ENCODE assay signal across 22 cellular contexts in the genomic region with DNA sequence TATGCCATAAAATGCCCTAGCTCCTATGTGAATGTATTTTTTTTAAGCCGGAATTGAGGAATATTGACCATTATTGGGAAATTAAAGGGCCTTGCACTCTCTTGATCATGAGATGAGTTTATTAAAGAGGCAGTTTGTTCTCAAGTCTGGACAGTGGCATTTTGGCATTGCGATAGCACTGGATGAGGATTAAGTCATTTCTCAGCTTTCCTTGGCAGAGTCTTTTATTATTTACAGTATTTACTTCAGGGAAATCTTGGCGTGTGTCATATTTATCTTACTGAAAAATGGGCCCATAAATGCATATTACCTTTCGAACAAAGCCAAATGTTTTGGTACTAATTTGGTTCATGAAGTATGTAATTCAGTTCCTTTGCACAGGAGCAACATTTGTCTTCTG.
DNase-seq lines count a peak whose midpoint lies in the region; ATAC-seq, FAIRE-seq and TF ChIP-seq lines count a peak whose summit lies in the region.
"Had no signal": no experiment of that assay in that cellular context is flagged by ENCODE, and none has a peak within 500 bp of the region (broad histone marks: within the 10 kb centered on the region; RNA-seq: fewer than 3 reads in every experiment).

No MANE protein-coding gene starts in this region.

- ATAC-seq in GM19455 (IDR thresholded peaks at IDR 0.05; ENCODE audit: unreplicated experiment), result no peak
- no peak for ATAC-seq in GM18502 (IDR thresholded peaks at IDR 0.05; ENCODE audit: poor library complexity, unreplicated experiment)
- no peak for ATAC-seq in GM21825 (IDR thresholded peaks at IDR 0.05; ENCODE audit: unreplicated experiment)
- ATAC-seq in HepG2, result no peak
- ATAC-seq: GM12878, HCT116 had no signal

- H3F3A ChIP-seq in GM23248 (ENCODE audit: insufficient read depth) (peaks cover 8% of the 10 kb centered on the region; the same call in 1 of the 2 replicates), OCI-LY1 (ENCODE audit: insufficient read depth, low read length) (no peaks in the 10 kb centered on the region)

- no peak overlapping the region for H3K4me3 ChIP-seq in GM23248
- H3K4me3 ChIP-seq in OCI-LY1 (ENCODE audit: low read depth, low read length, poor library complexity, severe bottlenecking), result no peak overlapping the region
- no peak overlapping the region for H3K4me3 ChIP-seq in HepG2 (replicated peaks in 1 of 3; ENCODE audit: insufficient read depth in 1 of 3, low read depth in 2 of 3, low read length in 3 of 3)
- H3K4me3 ChIP-seq: BLaER1 treated with 17β-estradiol and CSF1 and Interleukin-3, amounts not matched to agents 10 nM and 100 nM; GM12878 had no signal

- TF ChIP-seq CTCF in OCI-LY1 (IDR thresholded peaks at IDR 0.05; ENCODE audit: low read length) (no peak), HepG2 (CRISPR knock-in tag; IDR thresholded peaks at IDR 0.05) (no peak)

- CTCF ChIA-PET in HepG2 (lab: Yijun Ruan, JAX; ENCODE audit: low intra/inter-chr PET ratio, low total read pairs), result no interaction called here

- no peak overlapping the region for H3K4me2 ChIP-seq in GM23248 (ENCODE audit: unreplicated experiment)
- H3K4me2 ChIP-seq in OCI-LY1 (ENCODE audit: low read length), result no peak overlapping the region
- H3K4me2 ChIP-seq in HepG2 (ENCODE audit: low read depth, low read length), result no peak overlapping the region
- H3K4me2 ChIP-seq: BLaER1 treated with 17β-estradiol and CSF1 and Interleukin-3, amounts not matched to agents 10 nM and 100 nM had no signal

- no peak for FAIRE-seq in HepG2 (lab: Jason Lieb, UNC)
- FAIRE-seq: GM12878, GM19239 had no signal

- DNase-seq in GM23248 (peak; percentile 12), fibroblast of gingiva (ENCODE audit: low read depth) (peak; percentile 8), HepG2 (ENCODE audit: low spot score) (no peak)
- DNase-seq: 8988T; CD4-positive, CD25-positive, alpha-beta regulatory T cell; CD8-positive, alpha-beta memory T cell; COR-L47; DMS 273 treated with DMSO at 0.1 percent for 48 hours; DMS53; DND-41; EL; GOT3; H7; HFFc6 had no signal

- H3K9me2 ChIP-seq in GM23248 (ENCODE audit: insufficient read depth) (no peaks in the 10 kb centered on the region), OCI-LY1 (ENCODE audit: low read depth, low read length) (no peaks in the 10 kb centered on the region)

- H4K20me1 ChIP-seq in GM23248 (ENCODE audit: insufficient read depth) (no peaks in the 10 kb centered on the region), OCI-LY1 (ENCODE audit: insufficient read depth, low read length) (no peaks in the 10 kb centered on the region), HepG2 (ENCODE audit: insufficient read depth, low read length) (no peaks in the 10 kb centered on the region)

- H3K9ac ChIP-seq in GM23248 (no peak overlapping the region), OCI-LY1 (ENCODE audit: low read length) (no peak overlapping the region), HepG2 (ENCODE audit: insufficient read depth, low read depth, low read length) (no peak overlapping the region)
- H3K9ac ChIP-seq: BLaER1 treated with 17β-estradiol and CSF1 and Interleukin-3, amounts not matched to agents 10 nM and 100 nM had no signal

- intact Hi-C loops in HepG2 (cut with micrococcal nuclease; ENCODE audit: unreplicated experiment), result no loop called here

- WGBS in GM23248 (ENCODE audit: low coverage in 1 of 2, low lambda C conversion rate in 2 of 2, missing lambda C conversion rate in 2 of 2), 2 experiments, result 74 to 75% methylated on average over 4 of the region's 4 CpGs
- WGBS in HepG2 (ENCODE audit: low lambda C conversion rate), result 13% methylated on average over 4 of the region's 4 CpGs

- H3K36me3 ChIP-seq in GM23248 (ENCODE audit: low read depth), result no peaks in the 10 kb centered on the region
- no peaks in the 10 kb centered on the region for H3K36me3 ChIP-seq in OCI-LY1 (ENCODE audit: insufficient read depth, low read length)
- no peaks in the 10 kb centered on the region for H3K36me3 ChIP-seq in HepG2 (replicated peaks in 1 of 2; ENCODE audit: control insufficient read depth in 1 of 2, insufficient read depth in 2 of 2, low read length in 2 of 2)

- H3K9me3 ChIP-seq in GM23248 (ENCODE audit: low read depth) (no peaks in the 10 kb centered on the region), OCI-LY1 (ENCODE audit: low read length) (no peaks in the 10 kb centered on the region), HepG2 (ENCODE audit: low read length) (no peaks in the 10 kb centered on the region)
- H3K9me3 ChIP-seq: BLaER1 treated with 17β-estradiol and CSF1 and Interleukin-3, amounts not matched to agents 10 nM and 100 nM had no signal

- TF ChIP-seq EP300 in HepG2 (IDR thresholded peaks at IDR 0.05; ENCODE audit: low read depth in 2 of 2, low read length in 2 of 2), result no peak
- TF ChIP-seq EP300 in HepG2 (CRISPR knock-in tag; IDR thresholded peaks at IDR 0.05; ENCODE audit: borderline replicate concordance), result no peak

- H3K4me1 ChIP-seq in GM23248 (ENCODE audit: insufficient read depth), result peaks cover 3% of the 10 kb centered on the region
- peaks cover 73% of the 10 kb centered on the region for H3K4me1 ChIP-seq in OCI-LY1 (ENCODE audit: insufficient read depth, low read length, severe bottlenecking)
- no peaks in the 10 kb centered on the region for H3K4me1 ChIP-seq in HepG2 (ENCODE audit: insufficient read depth, low read length)

- H3K27me3 ChIP-seq in GM23248 (replicated peaks; ENCODE audit: insufficient read depth), result no peaks in the 10 kb centered on the region
- H3K27me3 ChIP-seq in OCI-LY1 (ENCODE audit: insufficient read depth, low read length), result no peaks in the 10 kb centered on the region
- H3K27me3 ChIP-seq in HepG2 (ENCODE audit: control insufficient read depth in 1 of 2, insufficient read depth in 2 of 2, low read length in 2 of 2), result no peaks in the 10 kb centered on the region; a peak in 1 of 5 replicates
- H3K27me3 ChIP-seq: BLaER1 treated with 17β-estradiol and CSF1 and Interleukin-3, amounts not matched to agents 10 nM and 100 nM had no signal

- no peak for TF ChIP-seq RAD21 in HepG2 (CRISPR knock-in tag; IDR thresholded peaks at IDR 0.05)

- H2AFZ ChIP-seq in GM23248 (no peak overlapping the region), OCI-LY1 (ENCODE audit: low read length) (no peak overlapping the region), HepG2 (ENCODE audit: low read length) (no peak overlapping the region)

- in situ Hi-C loops in GM23248 (cut with MboI), result no loop called here
- in situ Hi-C loops in HepG2 (cut with HindIII; ENCODE audit: extremely low pct_ligation_motif_present, low pct_unique_long_range_greater_than_20kb), result no loop called here

- no peak overlapping the region for H3K27ac ChIP-seq in GM23248
- H3K27ac ChIP-seq in OCI-LY1 (ENCODE audit: low read depth, low read length, poor library complexity, severe bottlenecking), result peak overlapping the region; percentile 23
- H3K27ac ChIP-seq in HepG2 (ENCODE audit: extremely low read length, insufficient read depth, low read length), result no peak overlapping the region
- H3K27ac ChIP-seq: BLaER1 treated with 17β-estradiol and CSF1 and Interleukin-3, amounts not matched to agents 10 nM and 100 nM had no signal

- POLR2A ChIA-PET in HepG2 (lab: Yijun Ruan, JAX), result no interaction called here

- TF ChIP-seq POLR2A in HepG2 (IDR thresholded peaks at IDR 0.05; ENCODE audit: insufficient read depth in 1 of 2, low read depth in 2 of 2, low read length in 2 of 2), result no peak

- no TSS peak for BruUV-seq in HepG2 (replicated peaks; lab: Mats Ljungman, UMichigan)

- H3K79me2 ChIP-seq in GM23248 (ENCODE audit: insufficient read depth) (no peaks in the 10 kb centered on the region), OCI-LY1 (ENCODE audit: insufficient read depth, low read length) (peaks cover 18% of the 10 kb centered on the region; the same call in 1 of the 2 replicates), HepG2 (ENCODE audit: insufficient read depth, low read length) (no peaks in the 10 kb centered on the region)

TF ChIP-seq in HepG2, 621 proteins besides CTCF, POLR2A, EP300 and RAD21:
- TF ChIP-seq, protein P1, sequence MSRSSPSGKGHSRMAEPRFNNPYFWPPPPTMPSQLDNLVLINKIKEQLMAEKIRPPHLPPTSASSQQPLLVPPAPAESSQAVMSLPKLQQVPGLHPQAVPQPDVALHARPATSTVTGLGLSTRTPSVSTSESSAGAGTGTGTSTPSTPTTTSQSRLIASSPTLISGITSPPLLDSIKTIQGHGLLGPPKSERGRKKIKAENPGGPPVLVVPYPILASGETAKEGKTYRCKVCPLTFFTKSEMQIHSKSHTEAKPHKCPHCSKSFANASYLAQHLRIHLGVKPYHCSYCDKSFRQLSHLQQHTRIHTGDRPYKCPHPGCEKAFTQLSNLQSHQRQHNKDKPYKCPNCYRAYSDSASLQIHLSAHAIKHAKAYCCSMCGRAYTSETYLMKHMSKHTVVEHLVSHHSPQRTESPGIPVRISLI (CRISPR knock-in tag; IDR thresholded peaks at IDR 0.05; ENCODE audit: borderline replicate concordance), result no peak
- TF ChIP-seq ZNF44 (CRISPR knock-in tag; IDR thresholded peaks at IDR 0.05) (no peak), ZMAT3 (CRISPR knock-in tag; conservative IDR thresholded peaks at IDR 0.05) (no peak), REL (CRISPR knock-in tag; conservative IDR thresholded peaks at IDR 0.05) (no peak), ZKSCAN8 (CRISPR knock-in tag; IDR thresholded peaks at IDR 0.05; ENCODE audit: borderline replicate concordance) (no peak)
